ENCODE assay signal across 8 cellular contexts in genomic region chr11:34926101-34926830, GRCh38. TPM values are rescaled to one million over a fixed set of nuclear protein-coding genes. Genes with fewer than 3 reads are reported as not detected.
A peak's percentile ranks its signal among the peaks of the same experiment; 100 is the strongest.
DNase-seq lines count a peak whose midpoint lies in the region; ATAC-seq and TF ChIP-seq lines count a peak whose summit lies in the region.

No MANE protein-coding gene starts in this region.

- ATAC-seq in activated CD4-positive, alpha-beta T cell treated with anti-CD3 and anti-CD28 coated beads for 36 hours: peak; percentile 68
- no peak for ATAC-seq in GM21717 (IDR thresholded peaks at IDR 0.05; ENCODE audit: unreplicated experiment)

- H3K4me3 ChIP-seq in LNCaP clone FGC (ENCODE audit: low read depth, low read length): no peak overlapping the region
- no peak overlapping the region for H3K4me3 ChIP-seq in epithelial cell of proximal tubule (ENCODE audit: low read depth, low read length)

- H3K36me3 Mint-ChIP-seq in activated CD4-positive, alpha-beta T cell treated with anti-CD3 and anti-CD28 coated beads for 36 hours (ENCODE audit: low read depth): peaks cover 1% of the 10 kb centered on the region
- H3K36me3 Mint-ChIP-seq in neural crest cell (ENCODE audit: low read depth): peaks cover 7% of the 10 kb centered on the region

- TF ChIP-seq CTCF in LNCaP clone FGC (IDR thresholded peaks at IDR 0.05; ENCODE audit: control insufficient read depth, extremely low read depth, insufficient read depth) (peak; percentile 69), epithelial cell of proximal tubule (conservative IDR thresholded peaks at IDR 0.05; ENCODE audit: low read depth, low read length) (peak; percentile 76), neural crest cell (conservative IDR thresholded peaks at IDR 0.05) (peak; percentile 90)

- CTCF ChIA-PET in activated CD4-positive, alpha-beta T cell treated with anti-CD3 and anti-CD28 coated beads for 36 hours (lab: Charles Lee): interaction anchor here (0.6 to 6.5 kb wide), 51 partner anchors 9 to 1087 kb away, joined by 3 to 98 read pairs (median 3); partner anchors contain the start of genes APIP, CD44 and PDHX

- H3K4me1 Mint-ChIP-seq in activated CD4-positive, alpha-beta T cell treated with anti-CD3 and anti-CD28 coated beads for 36 hours: peaks cover 20% of the 10 kb centered on the region
- peaks cover 25% of the 10 kb centered on the region for H3K4me1 Mint-ChIP-seq in neural crest cell

- POLR2A ChIA-PET in activated CD4-positive, alpha-beta T cell treated with anti-CD3 and anti-CD28 coated beads for 36 hours (lab: Charles Lee): no interaction called here

- intact Hi-C loops in activated CD4-positive, alpha-beta T cell treated with anti-CD3 and anti-CD28 coated beads for 36 hours (cut with DNase I, micrococcal nuclease): loop anchor here (1.0 to 5.0 kb wide), 7 partner anchors 69 to 559 kb away; no protein-coding TSS in a partner anchor

- no peaks in the 10 kb centered on the region for H3K9me3 Mint-ChIP-seq in activated CD4-positive, alpha-beta T cell treated with anti-CD3 and anti-CD28 coated beads for 36 hours (ENCODE audit: low read depth)
- no peaks in the 10 kb centered on the region for H3K9me3 Mint-ChIP-seq in neural crest cell

- peak; percentile 8 for DNase-seq in activated CD4-positive, alpha-beta T cell treated with anti-CD3 and anti-CD28 coated beads for 36 hours
- DNase-seq in activated CD4-positive, alpha-beta T cell treated with anti-CD3 and anti-CD28 coated beads, Interleukin-2, amount 50 U/mL, for 4 hours: no peak
- DNase-seq in LNCaP clone FGC (ENCODE audit: low read depth): no peak
- DNase-seq in SK-N-DZ (ENCODE audit: low spot score): peak; percentile 49
- no peak for DNase-seq in epithelial cell of proximal tubule (ENCODE audit: low read depth)
- no peak for DNase-seq in neural crest cell (ENCODE audit: low read depth, low spot score)
- no peak for DNase-seq in stimulated activated naive CD4-positive, alpha-beta T cell treated with Interleukin-2 at 50 U/mL for 16 hours (lab: John Stamatoyannopoulos, UW)

- H3K4me3 Mint-ChIP-seq in activated CD4-positive, alpha-beta T cell treated with anti-CD3 and anti-CD28 coated beads for 36 hours: no peak overlapping the region
- no peak overlapping the region for H3K4me3 Mint-ChIP-seq in neural crest cell

- no peaks in the 10 kb centered on the region for H3K27me3 Mint-ChIP-seq in activated CD4-positive, alpha-beta T cell treated with anti-CD3 and anti-CD28 coated beads for 36 hours
- H3K27me3 Mint-ChIP-seq in neural crest cell (ENCODE audit: low read depth): no peaks in the 10 kb centered on the region

- H3K27ac Mint-ChIP-seq in activated CD4-positive, alpha-beta T cell treated with anti-CD3 and anti-CD28 coated beads for 36 hours: no peak overlapping the region
- no peak overlapping the region for H3K27ac Mint-ChIP-seq in neural crest cell (ENCODE audit: unreplicated experiment)

RNA-seq across cellular contexts. Expression of gene PDHX, which starts 9.8 kb away (rescaled TPM):
- 10 to 100 TPM; 29.8 to 46.2 TPM for total RNA-seq in activated CD4-positive, alpha-beta T cell treated with anti-CD3 and anti-CD28 coated beads for 36 hours
- polyA plus RNA-seq in SK-N-DZ (2014; cell fraction: cytosol; rRNA removed): 42.4 and 45.4 TPM in 2 replicates
- 26.7 and 28.8 TPM in 2 replicates for polyA plus RNA-seq in SK-N-DZ (2014; cell fraction: nucleus; rRNA removed)
- total RNA-seq in epithelial cell of proximal tubule: 19.3 and 26.1 TPM in 2 replicates
- total RNA-seq in neural crest cell: 32.6 and 38.6 TPM in 2 replicates

RNA-seq across cellular contexts. Expression of gene APIP, which starts 10.1 kb away (rescaled TPM):
- total RNA-seq in activated CD4-positive, alpha-beta T cell treated with anti-CD3 and anti-CD28 coated beads for 36 hours: 10 to 100 TPM; 43.6 to 43.7 TPM
- polyA plus RNA-seq in SK-N-DZ (2014; cell fraction: cytosol; rRNA removed): 36.1 TPM in 2 replicates
- 32.4 and 34.8 TPM in 2 replicates for polyA plus RNA-seq in SK-N-DZ (2014; cell fraction: nucleus; rRNA removed)
- 21.6 and 26.0 TPM in 2 replicates for total RNA-seq in epithelial cell of proximal tubule
- 25.1 and 29.8 TPM in 2 replicates for total RNA-seq in neural crest cell

Comparison
In these comparisons a context has a peak if more than half of its experiments do, and no peak if none do; other contexts are left out.
1. DNase-seq: peak in activated CD4-positive, alpha-beta T cell treated with anti-CD3 and anti-CD28 coated beads for 36 hours (single experiment) and SK-N-DZ (single experiment); none in activated CD4-positive, alpha-beta T cell treated with anti-CD3 and anti-CD28 coated beads, Interleukin-2, amount 50 U/mL, for 4 hours (0 of 2), LNCaP clone FGC (single experiment), epithelial cell of proximal tubule (single experiment), neural crest cell (single experiment) and stimulated activated naive CD4-positive, alpha-beta T cell treated with Interleukin-2 at 50 U/mL for 16 hours (single experiment).
2. Peak in every context shown above with its lines, with median percentiles within 50 percentile points of each other: CTCF ChIP-seq.